ENCODE assay signal across 13 cellular contexts in genomic region chr6:71599366-71599765, GRCh38.
DNase-seq lines count a peak whose midpoint lies in the region; ATAC-seq and TF ChIP-seq lines count a peak whose summit lies in the region.
"Had no signal": no experiment of that assay in that cellular context is flagged by ENCODE, and none has a peak within 500 bp of the region (broad histone marks: within the 10 kb centered on the region; RNA-seq: fewer than 3 reads in every experiment).

No MANE protein-coding gene starts in this region.

- POLR2A ChIA-PET in SK-N-SH (lab: Yijun Ruan, JAX), result no interaction called here

- TF ChIP-seq RAD21 in SK-N-SH (IDR thresholded peaks at IDR 0.05; ENCODE audit: low read length), result no peak

- no peak overlapping the region for H2AFZ ChIP-seq in SK-N-SH (ENCODE audit: low read depth)
- H2AFZ ChIP-seq: GM23338 had no signal

- H3K9ac ChIP-seq in SK-N-SH, result no peak overlapping the region

- ATAC-seq in SK-N-SH treated with all-trans-retinoic acid at 6 μM for 48 hours (no peak), right lobe of liver (no peak)
- ATAC-seq: GM23338 had no signal

- no peak for TF ChIP-seq EP300 in SK-N-SH (IDR thresholded peaks at IDR 0.05; ENCODE audit: borderline replicate concordance in 1 of 2, low read depth in 1 of 2, low read length in 1 of 2)

- H3K4me3 Mint-ChIP-seq in activated naive CD4-positive, alpha-beta T cell treated with anti-CD3 and anti-CD28 coated beads, Interleukin-2, amount 10 ng/mL, durations not matched to agents 7 days and 5 days, result no peak overlapping the region
- H3K4me3 Mint-ChIP-seq: B cell; CD4-positive, alpha-beta T cell; GM23338; H9 had no signal

- no peak overlapping the region for H3K27ac Mint-ChIP-seq in activated naive CD4-positive, alpha-beta T cell treated with anti-CD3 and anti-CD28 coated beads, Interleukin-2, amount 10 ng/mL, durations not matched to agents 7 days and 5 days
- H3K27ac Mint-ChIP-seq: B cell; CD4-positive, alpha-beta T cell; GM23338; H9 had no signal

- H3K79me2 ChIP-seq in SK-N-SH (ENCODE audit: insufficient read depth), result no peaks in the 10 kb centered on the region

- no peak for TF ChIP-seq CTCF in SK-N-SH (IDR thresholded peaks at IDR 0.05)
- TF ChIP-seq CTCF in right lobe of liver (IDR thresholded peaks at IDR 0.05), result no peak

- DNase-seq in SK-N-SH (no peak), cerebellar cortex (ENCODE audit: low spot score) (peak; percentile 79), medulla oblongata (ENCODE audit: extremely low spot score) (peak; percentile 18), right lobe of liver (no peak)
- DNase-seq in activated CD4-positive, alpha-beta T cell treated with anti-CD3 and anti-CD28 coated beads, Interleukin-2, amount 50 U/mL, for 4 hours, result no peak
- DNase-seq in activated naive CD4-positive, alpha-beta T cell treated with anti-CD3 and anti-CD28 coated beads, Interleukin-2, amount 10 ng/mL, durations not matched to agents 7 days and 5 days, result no peak
- DNase-seq: 8988T; CD4-positive, alpha-beta T cell; DMS79; H9 had no signal

- H4K20me1 ChIP-seq in SK-N-SH (ENCODE audit: insufficient read depth), result no peaks in the 10 kb centered on the region

- TF ChIP-seq POLR2A in right lobe of liver (IDR thresholded peaks at IDR 0.05), result no peak

- H3K36me3 Mint-ChIP-seq in activated naive CD4-positive, alpha-beta T cell treated with anti-CD3 and anti-CD28 coated beads, Interleukin-2, amount 10 ng/mL, durations not matched to agents 7 days and 5 days, result no peaks in the 10 kb centered on the region

- intact Hi-C loops in right lobe of liver (cut with DNase I), result no loop called here

- no peaks in the 10 kb centered on the region; a peak in 1 of 4 replicates for H3K4me1 ChIP-seq in SK-N-SH (ENCODE audit: control insufficient read depth in 1 of 2, insufficient read depth in 2 of 2, low read depth in 1 of 2, low read length in 1 of 2)
- no peaks in the 10 kb centered on the region for H3K4me1 ChIP-seq in right lobe of liver

- H3K9me3 ChIP-seq in SK-N-SH (no peaks in the 10 kb centered on the region), right lobe of liver (no peaks in the 10 kb centered on the region)

- H3K27me3 Mint-ChIP-seq in activated naive CD4-positive, alpha-beta T cell treated with anti-CD3 and anti-CD28 coated beads, Interleukin-2, amount 10 ng/mL, durations not matched to agents 7 days and 5 days, result no peaks in the 10 kb centered on the region
- H3K27me3 Mint-ChIP-seq: CD4-positive, alpha-beta T cell had no signal

- no peak overlapping the region for H3K4me2 ChIP-seq in SK-N-SH
- H3K4me2 ChIP-seq: GM23338 had no signal

- H3K27ac ChIP-seq in SK-N-SH (ENCODE audit: low read depth in 2 of 2, low read length in 1 of 2) (no peak overlapping the region), right lobe of liver (no peak overlapping the region)

- CTCF ChIA-PET in SK-N-SH (lab: Yijun Ruan, JAX), result interaction anchor here (2.4 kb wide), 1 partner anchor 22 kb away, joined by 5 read pairs; no protein-coding TSS in a partner anchor
- CTCF ChIA-PET in activated naive CD4-positive, alpha-beta T cell treated with anti-CD3 and anti-CD28 coated beads, Interleukin-2, amount 10 ng/mL, durations not matched to agents 7 days and 5 days (lab: Charles Lee), result no interaction called here

- H3K9me2 ChIP-seq in SK-N-SH, result no peaks in the 10 kb centered on the region

- no peaks in the 10 kb centered on the region for H3F3A ChIP-seq in SK-N-SH (replicated peaks; ENCODE audit: insufficient read depth)

- H3K4me3 ChIP-seq in SK-N-SH (ENCODE audit: low read depth in 2 of 2, low read length in 1 of 2), result no peak overlapping the region
- no peak overlapping the region for H3K4me3 ChIP-seq in right lobe of liver
- H3K4me3 ChIP-seq: GM23338 had no signal

- H3K4me1 Mint-ChIP-seq in activated naive CD4-positive, alpha-beta T cell treated with anti-CD3 and anti-CD28 coated beads, Interleukin-2, amount 10 ng/mL, durations not matched to agents 7 days and 5 days, result no peaks in the 10 kb centered on the region
- H3K4me1 Mint-ChIP-seq: B cell had no signal

- H3K27me3 ChIP-seq in SK-N-SH (ENCODE audit: insufficient read depth), result no peaks in the 10 kb centered on the region
- H3K27me3 ChIP-seq in right lobe of liver, result no peaks in the 10 kb centered on the region

- H3K36me3 ChIP-seq in SK-N-SH (replicated peaks in 1 of 2; ENCODE audit: control insufficient read depth in 1 of 2, insufficient read depth in 2 of 2, low read length in 1 of 2) (no peaks in the 10 kb centered on the region), right lobe of liver (no peaks in the 10 kb centered on the region)

- no peaks in the 10 kb centered on the region for H3K9me3 Mint-ChIP-seq in activated naive CD4-positive, alpha-beta T cell treated with anti-CD3 and anti-CD28 coated beads, Interleukin-2, amount 10 ng/mL, durations not matched to agents 7 days and 5 days
- H3K9me3 Mint-ChIP-seq: CD4-positive, alpha-beta T cell; GM23338; H9 had no signal

TF ChIP-seq in SK-N-SH treated with all-trans-retinoic acid at 6 μM for 48 hours, 23 proteins besides CTCF, POLR2A, EP300 and RAD21:
- peak; percentile 40 for TF ChIP-seq ISL1 (CRISPR knock-in tag; IDR thresholded peaks at IDR 0.05)
- TF ChIP-seq ZFP30 (CRISPR knock-in tag; IDR thresholded peaks at IDR 0.05), result no peak
TF ChIP-seq in SK-N-SH treated with all-trans-retinoic acid at 6 μM for 48 hours: peak in this region for 1.

TF ChIP-seq in SK-N-SH, 30 proteins besides CTCF, POLR2A, EP300 and RAD21:
- TF ChIP-seq RXRA (IDR thresholded peaks at IDR 0.05; ENCODE audit: borderline replicate concordance, low read depth), result no peak
- TF ChIP-seq GATA2 (CRISPR knock-in tag; IDR thresholded peaks at IDR 0.05), result no peak
- no peak for TF ChIP-seq TCF12 (IDR thresholded peaks at IDR 0.05)
- TF ChIP-seq MXI1 (IDR thresholded peaks at IDR 0.05; ENCODE audit: low read depth, low read length), result no peak
- TF ChIP-seq, protein P1, sequence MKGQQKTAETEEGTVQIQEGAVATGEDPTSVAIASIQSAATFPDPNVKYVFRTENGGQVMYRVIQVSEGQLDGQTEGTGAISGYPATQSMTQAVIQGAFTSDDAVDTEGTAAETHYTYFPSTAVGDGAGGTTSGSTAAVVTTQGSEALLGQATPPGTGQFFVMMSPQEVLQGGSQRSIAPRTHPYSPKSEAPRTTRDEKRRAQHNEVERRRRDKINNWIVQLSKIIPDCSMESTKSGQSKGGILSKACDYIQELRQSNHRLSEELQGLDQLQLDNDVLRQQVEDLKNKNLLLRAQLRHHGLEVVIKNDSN (IDR thresholded peaks at IDR 0.05; ENCODE audit: borderline replicate concordance, low read depth), result no peak
- TF ChIP-seq FOXM1 (IDR thresholded peaks at IDR 0.05; ENCODE audit: low read depth), result no peak
- TF ChIP-seq, protein P2, sequence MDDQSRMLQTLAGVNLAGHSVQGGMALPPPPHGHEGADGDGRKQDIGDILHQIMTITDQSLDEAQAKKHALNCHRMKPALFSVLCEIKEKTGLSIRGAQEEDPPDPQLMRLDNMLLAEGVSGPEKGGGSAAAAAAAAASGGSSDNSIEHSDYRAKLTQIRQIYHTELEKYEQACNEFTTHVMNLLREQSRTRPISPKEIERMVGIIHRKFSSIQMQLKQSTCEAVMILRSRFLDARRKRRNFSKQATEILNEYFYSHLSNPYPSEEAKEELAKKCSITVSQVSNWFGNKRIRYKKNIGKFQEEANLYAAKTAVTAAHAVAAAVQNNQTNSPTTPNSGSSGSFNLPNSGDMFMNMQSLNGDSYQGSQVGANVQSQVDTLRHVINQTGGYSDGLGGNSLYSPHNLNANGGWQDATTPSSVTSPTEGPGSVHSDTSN (IDR thresholded peaks at IDR 0.05), result no peak
- TF ChIP-seq JUND (IDR thresholded peaks at IDR 0.05), result no peak
- no peak for TF ChIP-seq NFIC (IDR thresholded peaks at IDR 0.05; ENCODE audit: borderline replicate concordance)
- no peak for TF ChIP-seq SMC3 (IDR thresholded peaks at IDR 0.05; ENCODE audit: low read depth, low read length)
- TF ChIP-seq CHD2 (IDR thresholded peaks at IDR 0.05; ENCODE audit: low read length, partially characterized antibody), result no peak
- no peak for TF ChIP-seq YY1 (IDR thresholded peaks at IDR 0.05; ENCODE audit: low read depth)
- no peak for TF ChIP-seq FOSL2 (IDR thresholded peaks at IDR 0.05; ENCODE audit: borderline replicate concordance, low read depth)
- TF ChIP-seq RFX5 (IDR thresholded peaks at IDR 0.05; ENCODE audit: low read length), result no peak

Comparison
In these comparisons a context has a peak if more than half of its experiments do, and no peak if none do; other contexts are left out.
1. DNase-seq: peak in cerebellar cortex (single experiment) and medulla oblongata (single experiment); none in SK-N-SH (single experiment), right lobe of liver (0 of 3), activated CD4-positive, alpha-beta T cell treated with anti-CD3 and anti-CD28 coated beads, Interleukin-2, amount 50 U/mL, for 4 hours (0 of 2) and activated naive CD4-positive, alpha-beta T cell treated with anti-CD3 and anti-CD28 coated beads, Interleukin-2, amount 10 ng/mL, durations not matched to agents 7 days and 5 days (single experiment).